ENCODE assay signal across 10 cellular contexts in genomic region chr4:2096073-2096609, GRCh38.
"Had no signal": no experiment of that assay in that cellular context is flagged by ENCODE, and none has a peak within 500 bp of the region (broad histone marks: within the 10 kb centered on the region; RNA-seq: fewer than 3 reads in every experiment).

No MANE protein-coding gene starts in this region.

- H3K4me1 Mint-ChIP-seq: activated B cell treated with CpG ODN at 0.5 μM for 24 hours; activated CD4-positive, alpha-beta T cell treated with anti-CD3 and anti-CD28 coated beads, Interleukin-2, amount 10 ng/mL, durations not matched to agents 7 days and 5 days; T-cell had no signal

- H3K4me1 ChIP-seq: lower lobe of right lung, vagina had no signal

- H3K27ac ChIP-seq: cardiac muscle cell, lower lobe of right lung, vagina had no signal

- H3K4me3 ChIP-seq: cardiac muscle cell, lower lobe of right lung, vagina had no signal

- H3K36me3 ChIP-seq: cardiac muscle cell, lower lobe of right lung, vagina had no signal

- H3K27ac Mint-ChIP-seq: activated B cell treated with CpG ODN at 0.5 μM for 24 hours; activated CD4-positive, alpha-beta T cell treated with anti-CD3 and anti-CD28 coated beads, Interleukin-2, amount 10 ng/mL, durations not matched to agents 7 days and 5 days; natural killer cell treated with Interleukin-12 subunit alpha and Interleukin-12 subunit beta and Interleukin-15 and Interleukin-18, amount 100 ng/mL, for 72 hours; T-cell had no signal

- H3K27me3 ChIP-seq: cardiac muscle cell, vagina had no signal

- H3K4me3 Mint-ChIP-seq: activated B cell treated with CpG ODN at 0.5 μM for 24 hours; activated CD4-positive, alpha-beta T cell treated with anti-CD3 and anti-CD28 coated beads, Interleukin-2, amount 10 ng/mL, durations not matched to agents 7 days and 5 days; natural killer cell treated with Interleukin-12 subunit alpha and Interleukin-12 subunit beta and Interleukin-15 and Interleukin-18, amount 100 ng/mL, for 72 hours; T-cell had no signal

- H3K9me3 ChIP-seq: lower lobe of right lung, vagina had no signal

- ATAC-seq: lower lobe of right lung, T-cell had no signal

- DNase-seq: activated B cell treated with CpG ODN at 0.5 μM for 24 hours; activated CD4-positive, alpha-beta T cell treated with anti-CD3 and anti-CD28 coated beads, Interleukin-2, amount 10 ng/mL, durations not matched to agents 7 days and 5 days; activated CD8-positive, alpha-beta memory T cell treated with anti-CD3 and anti-CD28 coated beads for 24 hours; activated naive CD4-positive, alpha-beta T cell treated with Interleukin-2 at 50 U/mL for 16 hours; lower lobe of right lung; stimulated activated CD4-positive, alpha-beta T cell treated with anti-CD3 and anti-CD28 coated beads, Interleukin-15, amount 100 ng/mL, for 24 hours; T-cell had no signal
